In the genomic region with DNA sequence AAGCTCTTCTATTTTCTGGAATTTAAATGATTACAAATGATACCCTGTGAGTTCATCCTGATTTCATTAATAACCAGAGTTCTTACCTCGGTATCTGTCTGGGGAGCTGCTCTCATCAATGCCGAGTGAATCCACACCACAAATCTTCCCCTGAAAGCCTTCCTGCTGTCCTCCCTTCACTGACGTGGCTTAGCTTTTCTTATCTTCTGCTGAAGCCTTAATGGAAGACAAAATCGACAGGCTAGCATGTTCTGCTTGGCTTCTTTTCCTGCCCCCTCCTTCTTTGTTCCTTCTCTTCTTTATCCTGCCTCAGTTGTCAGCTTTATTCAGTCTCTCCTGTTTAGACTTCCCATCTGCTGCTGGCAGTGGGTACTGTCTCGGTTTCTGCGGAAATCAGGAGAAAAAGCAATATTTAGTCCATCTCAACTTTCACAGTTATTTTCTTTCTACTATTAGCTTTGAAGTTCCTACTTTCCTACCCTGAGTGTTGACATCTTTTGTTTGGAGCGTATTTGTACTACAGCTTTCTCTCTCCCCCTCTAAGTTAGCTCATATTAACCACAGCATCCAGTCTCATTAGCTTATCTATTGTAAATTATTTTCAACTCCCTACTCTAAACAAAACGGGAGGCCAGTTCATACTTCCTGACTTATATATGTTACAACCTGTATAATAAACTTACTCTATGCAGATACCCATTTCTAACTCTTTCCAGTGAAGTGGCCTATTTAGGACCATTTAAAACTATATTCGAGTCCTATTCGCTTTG, we compare ENCODE assay signal across 23 cellular contexts.
A peak's percentile ranks its signal among the peaks of the same experiment; 100 is the strongest.
DNase-seq lines count a peak whose midpoint lies in the region; ATAC-seq and TF ChIP-seq lines count a peak whose summit lies in the region.
"Had no signal": no experiment of that assay in that cellular context is flagged by ENCODE, and none has a peak within 500 bp of the region (broad histone marks: within the 10 kb centered on the region; RNA-seq: fewer than 3 reads in every experiment).

No MANE protein-coding gene starts in this region.

- intact Hi-C loops in uterus (cut with DNase I; ENCODE audit: low total_unique reads): no loop called here
- intact Hi-C loops in left lung (cut with DNase I): no loop called here

- H3K27ac Mint-ChIP-seq in GM23338 (no peak overlapping the region), neural progenitor cell (peak overlapping the region; percentile 61)
- H3K27ac Mint-ChIP-seq: CD4-positive, CD25-positive, alpha-beta regulatory T cell had no signal

- TF ChIP-seq CTCF in GM23338 (conservative IDR thresholded peaks at IDR 0.05; ENCODE audit: low read depth in 2 of 2): no peak
- no peak for TF ChIP-seq CTCF in fibroblast of villous mesenchyme (IDR thresholded peaks at IDR 0.05; ENCODE audit: insufficient read depth, low read depth, low read length)
- no peak for TF ChIP-seq CTCF in neural progenitor cell (IDR thresholded peaks at IDR 0.05)
- TF ChIP-seq CTCF in uterus (IDR thresholded peaks at IDR 0.05): no peak
- no peak for TF ChIP-seq CTCF in left lung (IDR thresholded peaks at IDR 0.05)

- no peaks in the 10 kb centered on the region for H3K36me3 ChIP-seq in GM23338 (ENCODE audit: insufficient read depth)
- no peaks in the 10 kb centered on the region for H3K36me3 ChIP-seq in neural progenitor cell
- H3K36me3 ChIP-seq in uterus: no peaks in the 10 kb centered on the region
- H3K36me3 ChIP-seq in left lung: no peaks in the 10 kb centered on the region
- H3K36me3 ChIP-seq: BE2C had no signal

- DNase-seq in GM23338 (ENCODE audit: low spot score): no peak
- DNase-seq in amniotic epithelial cell (ENCODE audit: low read depth): peak; percentile 77
- DNase-seq in fibroblast of villous mesenchyme (ENCODE audit: low read depth): peak; percentile 67
- DNase-seq in neural progenitor cell (ENCODE audit: low spot score): peak; percentile 49
- DNase-seq in uterus: no peak
- DNase-seq in left lung: no peak
- no peak for DNase-seq in activated CD4-positive, CD25-positive, alpha-beta regulatory T cell treated with anti-CD3 and anti-CD28 coated beads, Interleukin-2, amount 50 U/mL, for 72 hours
- DNase-seq: BE2C; CD4-positive, CD25-positive, alpha-beta regulatory T cell; COR-L47; DMS 273 treated with DMSO at 0.1 percent for 48 hours; GDM1; GOT3; KG1; MV-4-11; NCI-H187; NCI-H226; NCI-H524; PC-9; SIG-M5 had no signal

- no peak overlapping the region for H3K4me2 ChIP-seq in GM23338
- H3K4me2 ChIP-seq in neural progenitor cell: peak overlapping the region; percentile 59
- H3K4me2 ChIP-seq: PC-9 had no signal

- H3K79me2 ChIP-seq in GM23338 (replicated peaks; ENCODE audit: insufficient read depth): no peaks in the 10 kb centered on the region
- no peaks in the 10 kb centered on the region for H3K79me2 ChIP-seq in neural progenitor cell (ENCODE audit: low read depth)

- H3K9me3 Mint-ChIP-seq in GM23338 (no peaks in the 10 kb centered on the region), neural progenitor cell (peaks cover 6% of the 10 kb centered on the region)

- H3K27me3 Mint-ChIP-seq in GM23338 (ENCODE audit: insufficient read depth, low read depth, poor library complexity): peaks cover 2% of the 10 kb centered on the region
- peaks cover 8% of the 10 kb centered on the region for H3K27me3 Mint-ChIP-seq in neural progenitor cell (ENCODE audit: insufficient read depth, low read depth)
- H3K27me3 Mint-ChIP-seq: CD4-positive, CD25-positive, alpha-beta regulatory T cell had no signal

- H3K27ac ChIP-seq in GM23338 (ENCODE audit: low read depth) (no peak overlapping the region), neural progenitor cell (peak overlapping the region; percentile 46), uterus (peak overlapping the region in 1 of 2 donors; percentile 30), left lung (no peak overlapping the region)
- H3K27ac ChIP-seq: PC-9, RWPE1 had no signal

- 0 out of 3 replicates have a peak, but pooled peaks cover 3% of the 10 kb centered on the region for H3K4me1 Mint-ChIP-seq in GM23338
- peaks cover 16% of the 10 kb centered on the region for H3K4me1 Mint-ChIP-seq in neural progenitor cell
- H3K4me1 Mint-ChIP-seq: CD4-positive, CD25-positive, alpha-beta regulatory T cell had no signal

- no peak overlapping the region for H3K4me3 Mint-ChIP-seq in GM23338
- H3K4me3 Mint-ChIP-seq in neural progenitor cell: no peak overlapping the region
- H3K4me3 Mint-ChIP-seq: CD4-positive, CD25-positive, alpha-beta regulatory T cell had no signal

- no peaks in the 10 kb centered on the region for H3K9me3 ChIP-seq in neural progenitor cell (ENCODE audit: low read depth)
- H3K9me3 ChIP-seq in uterus: peaks cover 0 to 1% of the 10 kb centered on the region in 2 donors
- H3K9me3 ChIP-seq in left lung: no peaks in the 10 kb centered on the region
- H3K9me3 ChIP-seq: BE2C had no signal

- H3K9me2 ChIP-seq in GM23338 (ENCODE audit: insufficient read depth): no peaks in the 10 kb centered on the region

- H3K9ac ChIP-seq in neural progenitor cell: no peak overlapping the region

- H3K36me3 Mint-ChIP-seq in GM23338 (ENCODE audit: low read depth) (no peaks in the 10 kb centered on the region), neural progenitor cell (peaks cover 4% of the 10 kb centered on the region)
- H3K36me3 Mint-ChIP-seq: CD4-positive, CD25-positive, alpha-beta regulatory T cell had no signal

- H3K4me1 ChIP-seq in GM23338 (ENCODE audit: insufficient read depth): no peaks in the 10 kb centered on the region
- H3K4me1 ChIP-seq in neural progenitor cell: peaks cover 27% of the 10 kb centered on the region
- no peaks in the 10 kb centered on the region for H3K4me1 ChIP-seq in uterus
- H3K4me1 ChIP-seq in left lung: no peaks in the 10 kb centered on the region
- H3K4me1 ChIP-seq: BE2C had no signal

- H3K4me3 ChIP-seq in GM23338 (no peak overlapping the region), fibroblast of villous mesenchyme (ENCODE audit: low read depth, low read length) (no peak overlapping the region), neural progenitor cell (no peak overlapping the region), uterus (no peak overlapping the region), left lung (no peak overlapping the region)
- H3K4me3 ChIP-seq: PC-9 had no signal

- ATAC-seq in GM23338 (no peak), HG03159 (IDR thresholded peaks at IDR 0.05; ENCODE audit: unreplicated experiment) (no peak), left lung (no peak)
- ATAC-seq: HepG2 had no signal

- H3F3A ChIP-seq in GM23338 (replicated peaks; ENCODE audit: low read depth) (no peaks in the 10 kb centered on the region), neural progenitor cell (ENCODE audit: low read depth) (peaks cover 12% of the 10 kb centered on the region)

- no peak for TF ChIP-seq POLR2A in uterus (IDR thresholded peaks at IDR 0.05)

- H3K27me3 ChIP-seq in GM23338 (ENCODE audit: insufficient read depth) (no peaks in the 10 kb centered on the region), neural progenitor cell (no peaks in the 10 kb centered on the region), uterus (no peaks in the 10 kb centered on the region), left lung (no peaks in the 10 kb centered on the region)
- H3K27me3 ChIP-seq: BE2C had no signal

- peak overlapping the region; percentile 35; the same call in 1 of the 2 replicates for H2AFZ ChIP-seq in GM23338
- H2AFZ ChIP-seq in neural progenitor cell (replicated peaks): no peak overlapping the region
- H2AFZ ChIP-seq: PC-9 had no signal

- H4K20me1 ChIP-seq in GM23338 (replicated peaks; ENCODE audit: insufficient read depth): no peaks in the 10 kb centered on the region
- H4K20me1 ChIP-seq in neural progenitor cell (ENCODE audit: low read depth): no peaks in the 10 kb centered on the region

TF ChIP-seq in GM23338, 12 proteins besides CTCF, POLR2A, EP300 and RAD21:
- no peak for TF ChIP-seq ZNF114 (CRISPR knock-in tag; IDR thresholded peaks at IDR 0.05)
- TF ChIP-seq NANOG (IDR thresholded peaks at IDR 0.05; ENCODE audit: borderline replicate concordance): no peak
- TF ChIP-seq EZH2phosphoT487 (IDR thresholded peaks at IDR 0.05; ENCODE audit: unreplicated experiment): no peak
- TF ChIP-seq, protein P1, sequence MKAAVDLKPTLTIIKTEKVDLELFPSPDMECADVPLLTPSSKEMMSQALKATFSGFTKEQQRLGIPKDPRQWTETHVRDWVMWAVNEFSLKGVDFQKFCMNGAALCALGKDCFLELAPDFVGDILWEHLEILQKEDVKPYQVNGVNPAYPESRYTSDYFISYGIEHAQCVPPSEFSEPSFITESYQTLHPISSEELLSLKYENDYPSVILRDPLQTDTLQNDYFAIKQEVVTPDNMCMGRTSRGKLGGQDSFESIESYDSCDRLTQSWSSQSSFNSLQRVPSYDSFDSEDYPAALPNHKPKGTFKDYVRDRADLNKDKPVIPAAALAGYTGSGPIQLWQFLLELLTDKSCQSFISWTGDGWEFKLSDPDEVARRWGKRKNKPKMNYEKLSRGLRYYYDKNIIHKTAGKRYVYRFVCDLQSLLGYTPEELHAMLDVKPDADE (IDR thresholded peaks at IDR 0.05): no peak
- no peak for TF ChIP-seq CREB1 (CRISPR knock-in tag; IDR thresholded peaks at IDR 0.05; ENCODE audit: low read depth)
- TF ChIP-seq REST (IDR thresholded peaks at IDR 0.05; ENCODE audit: unreplicated experiment): no peak
- TF ChIP-seq ZNF331 (CRISPR knock-in tag; IDR thresholded peaks at IDR 0.05; ENCODE audit: low read depth): no peak

Comparison
In these comparisons a context has a peak if more than half of its experiments do, and no peak if none do; other contexts are left out.
1. DNase-seq: peak in amniotic epithelial cell (single experiment), fibroblast of villous mesenchyme (single experiment) and neural progenitor cell (single experiment); none in GM23338 (single experiment), uterus (0 of 2), left lung (0 of 2) and activated CD4-positive, CD25-positive, alpha-beta regulatory T cell treated with anti-CD3 and anti-CD28 coated beads, Interleukin-2, amount 50 U/mL, for 72 hours (single experiment).